1 cellular context compared by ENCODE assay signal in genomic region chr16:88560722-88561484, GRCh38.
TF ChIP-seq lines count a peak whose summit lies in the region.

No MANE protein-coding gene starts in this region.

TF ChIP-seq in HepG2, 621 proteins besides CTCF, POLR2A, EP300 and RAD21 (continued from another document and continues in another):
- TF ChIP-seq ZBED4 (CRISPR knock-in tag; IDR thresholded peaks at IDR 0.05; ENCODE audit: borderline replicate concordance) (peak; percentile 99), SPEN (CRISPR knock-in tag; IDR thresholded peaks at IDR 0.05; ENCODE audit: low read depth) (peak; percentile 96), NONO (IDR thresholded peaks at IDR 0.05) (no peak), NONO (CRISPR knock-in tag; conservative IDR thresholded peaks at IDR 0.05) (no peak), NCOA1 (CRISPR knock-in tag; IDR thresholded peaks at IDR 0.05) (peak; percentile 95; the same call in 1 of the 2 replicates), ZBTB46 (CRISPR knock-in tag; IDR thresholded peaks at IDR 0.05; ENCODE audit: borderline replicate concordance) (peak; percentile 69; the same call in 1 of the 2 replicates), SOX13 (IDR thresholded peaks at IDR 0.05) (no peak), SOX13 (CRISPR knock-in tag; conservative IDR thresholded peaks at IDR 0.05 in 1 of 2, IDR thresholded peaks at IDR 0.05 in 1 of 2) (peak in 1 of 2 experiments; percentile 90; a peak in 2 of 4 replicates), ZIK1 (CRISPR knock-in tag; IDR thresholded peaks at IDR 0.05; ENCODE audit: borderline replicate concordance, low read depth) (peak; percentile 99), ZNF326 (CRISPR knock-in tag; IDR thresholded peaks at IDR 0.05; ENCODE audit: borderline replicate concordance) (peak; percentile 99), FOXK1 (CRISPR knock-in tag; IDR thresholded peaks at IDR 0.05; ENCODE audit: borderline replicate concordance, low read depth) (peak; percentile 98; the same call in 1 of the 2 replicates), SALL1 (CRISPR knock-in tag; IDR thresholded peaks at IDR 0.05) (peak; percentile 99), THYN1 (CRISPR knock-in tag; IDR thresholded peaks at IDR 0.05; ENCODE audit: borderline replicate concordance, low read depth) (0 out of 2 replicates have a peak, but pooled peaks have one; percentile 93), ZNF232 (CRISPR knock-in tag; IDR thresholded peaks at IDR 0.05; ENCODE audit: borderline replicate concordance) (peak; percentile 100), CHD4 (IDR thresholded peaks at IDR 0.05; ENCODE audit: borderline replicate concordance, low read length) (no peak), STAG1 (CRISPR knock-in tag; IDR thresholded peaks at IDR 0.05) (peak; percentile 39), IKZF5 (CRISPR knock-in tag; IDR thresholded peaks at IDR 0.05) (peak; percentile 100), JARID2 (CRISPR knock-in tag; IDR thresholded peaks at IDR 0.05; ENCODE audit: insufficient replicate concordance) (peak; percentile 100), ISX (CRISPR knock-in tag; conservative IDR thresholded peaks at IDR 0.05) (peak; percentile 99), JDP2 (CRISPR knock-in tag; IDR thresholded peaks at IDR 0.05; ENCODE audit: borderline replicate concordance) (peak; percentile 98), GATAD2A (CRISPR knock-in tag; IDR thresholded peaks at IDR 0.05) (peak; percentile 90), AHR (CRISPR knock-in tag; IDR thresholded peaks at IDR 0.05) (peak; percentile 100), SRF (IDR thresholded peaks at IDR 0.05; ENCODE audit: low read depth, low read length) (no peak), THAP11 (CRISPR knock-in tag; IDR thresholded peaks at IDR 0.05) (peak; percentile 87), BRF2 (CRISPR knock-in tag; IDR thresholded peaks at IDR 0.05) (peak; percentile 75), EZH2 (conservative IDR thresholded peaks at IDR 0.05; ENCODE audit: low read depth, low read length) (no peak), ZNF335 (CRISPR knock-in tag; IDR thresholded peaks at IDR 0.05) (peak; percentile 97), CBX2 (IDR thresholded peaks at IDR 0.05; ENCODE audit: low read depth, low read length) (no peak), CBX2 (CRISPR knock-in tag; IDR thresholded peaks at IDR 0.05; ENCODE audit: low read depth) (peak; percentile 95; the same call in 1 of the 2 replicates), HOMEZ (CRISPR knock-in tag; IDR thresholded peaks at IDR 0.05; ENCODE audit: low read depth) (peak; percentile 99), BRCA1 (CRISPR knock-in tag; IDR thresholded peaks at IDR 0.05) (peak; percentile 100), ZMYM2 (CRISPR knock-in tag; IDR thresholded peaks at IDR 0.05) (peak; percentile 16; the same call in 1 of the 2 replicates), GMEB2 (CRISPR knock-in tag; IDR thresholded peaks at IDR 0.05; ENCODE audit: low read depth) (peak; percentile 73; the same call in 1 of the 2 replicates), ZNF562 (CRISPR knock-in tag; IDR thresholded peaks at IDR 0.05; ENCODE audit: borderline replicate concordance) (peak; percentile 76; the same call in 1 of the 2 replicates), ZNF207 (IDR thresholded peaks at IDR 0.05; ENCODE audit: borderline replicate concordance) (no peak), CSRNP2 (CRISPR knock-in tag; conservative IDR thresholded peaks at IDR 0.05; ENCODE audit: low read depth) (peak; percentile 93), MTA3 (CRISPR knock-in tag; IDR thresholded peaks at IDR 0.05) (peak; percentile 98), ZSCAN21 (CRISPR knock-in tag; IDR thresholded peaks at IDR 0.05; ENCODE audit: borderline replicate concordance) (peak; percentile 99), TCF7L2 (IDR thresholded peaks at IDR 0.05; ENCODE audit: low read depth, low read length) (no peak), RBM39 (IDR thresholded peaks at IDR 0.05; ENCODE audit: low read depth, low read length, poor library complexity, severe bottlenecking) (no peak), MLXIP (CRISPR knock-in tag; IDR thresholded peaks at IDR 0.05; ENCODE audit: borderline replicate concordance) (peak; percentile 98), KDM1A (CRISPR knock-in tag; IDR thresholded peaks at IDR 0.05) (peak; percentile 75; the same call in 1 of the 2 replicates), HIVEP1 (CRISPR knock-in tag; IDR thresholded peaks at IDR 0.05) (peak; percentile 89; the same call in 1 of the 2 replicates), ZNF782 (CRISPR knock-in tag; IDR thresholded peaks at IDR 0.05; ENCODE audit: borderline replicate concordance) (peak; percentile 99; the same call in 1 of the 2 replicates), ZBTB8A (CRISPR knock-in tag; IDR thresholded peaks at IDR 0.05; ENCODE audit: borderline replicate concordance, low read depth) (peak; percentile 95; the same call in 1 of the 2 replicates)
